ENCODE assay signal across 18 cellular contexts in the genomic region with DNA sequence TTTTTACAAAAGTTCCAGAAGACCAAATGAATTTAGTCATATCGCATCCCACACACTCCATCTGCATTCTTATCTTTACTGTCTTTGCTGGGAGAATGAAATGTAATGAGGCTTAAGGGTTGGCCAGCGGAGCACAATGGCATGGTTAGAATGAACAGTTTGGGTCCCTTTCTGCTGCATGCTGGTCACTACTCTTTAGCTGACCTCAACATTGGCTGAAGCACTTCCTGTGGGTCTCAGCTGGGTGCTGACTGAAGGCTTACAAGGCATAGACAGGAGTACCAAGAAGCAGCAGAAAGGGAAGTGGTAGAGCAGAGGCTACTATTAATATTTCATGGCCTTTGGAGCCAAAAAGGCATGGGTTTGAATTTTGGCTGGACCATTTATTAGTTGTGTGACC.
"Had no signal": no experiment of that assay in that cellular context is flagged by ENCODE, and none has a peak within 500 bp of the region (broad histone marks: within the 10 kb centered on the region; RNA-seq: fewer than 3 reads in every experiment).

No MANE protein-coding gene starts in this region.

- H3K27me3 Mint-ChIP-seq: activated CD4-positive, alpha-beta T cell treated with anti-CD3 and anti-CD28 coated beads, Interleukin-2, amount 10 ng/mL, durations not matched to agents 24 days and 14 days; activated naive CD8-positive, alpha-beta T cell treated with anti-CD3 and anti-CD28 coated beads, Interleukin-2, amount 10 ng/mL, durations not matched to agents 7 days and 5 days had no signal

- H3K9me3 Mint-ChIP-seq: activated CD4-positive, alpha-beta T cell treated with anti-CD3 and anti-CD28 coated beads, Interleukin-2, amount 10 ng/mL, durations not matched to agents 24 days and 14 days; activated T-helper 2 cell treated with anti-CD3 and anti-CD28 coated beads, Interferon-gamma antibody, Interleukin-2, Interleukin-4, amounts not matched to agents 10 μg/mL and 5 μg/mL and 100 μg/mL, durations not matched to agents 14 hours and 24 hours and 36 hours had no signal

- DNase-seq: activated CD4-positive, alpha-beta T cell treated with anti-CD3 and anti-CD28 coated beads, Interleukin-2, amount 10 ng/mL, durations not matched to agents 24 days and 14 days; activated CD4-positive, CD25-positive, alpha-beta regulatory T cell; activated CD8-positive, alpha-beta T cell treated with anti-CD3 and anti-CD28 coated beads, Interleukin-2, amount 10 ng/mL, durations not matched to agents 7 days and 5 days; activated naive CD4-positive, alpha-beta T cell treated with Interleukin-2 at 50 U/mL for 16 hours; activated naive CD8-positive, alpha-beta T cell treated with anti-CD3 and anti-CD28 coated beads, Interleukin-2, amount 10 ng/mL, durations not matched to agents 7 days and 5 days; activated T-cell treated with anti-CD3 and anti-CD28 coated beads, Interleukin-2, amount 50 U/mL, for 24 hours; heart right ventricle; immature natural killer cell; nephron progenitor cell; retina; stimulated activated CD4-positive, alpha-beta T cell treated with anti-CD3 and anti-CD28 coated beads, Interleukin-12 subunit alpha, Interleukin-12 subunit beta, amount 100 ng/mL, for 4 hours; stimulated activated CD4-positive, alpha-beta T cell treated with anti-CD3 and anti-CD28 coated beads, Interleukin-1b, Interleukin-23, amount 100 ng/mL, for 48 hours; stimulated activated CD8-positive, alpha-beta memory T cell treated with anti-CD3 and anti-CD28 coated beads, Interleukin-4, amount 100 ng/mL, for 48 hours; stimulated activated naive CD4-positive, alpha-beta T cell; thyroid gland had no signal

- H3K4me3 ChIP-seq: coronary artery, gastroesophageal sphincter, heart right ventricle, thyroid gland had no signal

- H3K27ac ChIP-seq: coronary artery, gastroesophageal sphincter, heart right ventricle, thyroid gland had no signal

- H3K4me1 ChIP-seq: gastroesophageal sphincter, heart right ventricle, thyroid gland had no signal

- H3K36me3 ChIP-seq: gastroesophageal sphincter, heart right ventricle, thyroid gland had no signal

- H3K27ac Mint-ChIP-seq: activated CD4-positive, alpha-beta T cell treated with anti-CD3 and anti-CD28 coated beads, Interleukin-2, amount 10 ng/mL, durations not matched to agents 24 days and 14 days; activated CD8-positive, alpha-beta T cell treated with anti-CD3 and anti-CD28 coated beads, Interleukin-2, amount 10 ng/mL, durations not matched to agents 7 days and 5 days; activated naive CD8-positive, alpha-beta T cell treated with anti-CD3 and anti-CD28 coated beads, Interleukin-2, amount 10 ng/mL, durations not matched to agents 7 days and 5 days; activated T-cell treated with anti-CD3 and anti-CD28 coated beads, Interleukin-2, amount 50 U/mL, for 24 hours; activated T-helper 2 cell treated with anti-CD3 and anti-CD28 coated beads, Interferon-gamma antibody, Interleukin-2, Interleukin-4, amounts not matched to agents 10 μg/mL and 5 μg/mL and 100 μg/mL, durations not matched to agents 14 hours and 24 hours and 36 hours; immature natural killer cell; nephron progenitor cell had no signal

- H3K36me3 Mint-ChIP-seq: activated naive CD8-positive, alpha-beta T cell treated with anti-CD3 and anti-CD28 coated beads, Interleukin-2, amount 10 ng/mL, durations not matched to agents 7 days and 5 days; immature natural killer cell had no signal

- H3K27me3 ChIP-seq: gastroesophageal sphincter, thyroid gland had no signal

- H3K4me3 Mint-ChIP-seq: activated CD4-positive, alpha-beta T cell treated with anti-CD3 and anti-CD28 coated beads, Interleukin-2, amount 10 ng/mL, durations not matched to agents 24 days and 14 days; activated CD8-positive, alpha-beta T cell treated with anti-CD3 and anti-CD28 coated beads, Interleukin-2, amount 10 ng/mL, durations not matched to agents 7 days and 5 days; activated naive CD8-positive, alpha-beta T cell treated with anti-CD3 and anti-CD28 coated beads, Interleukin-2, amount 10 ng/mL, durations not matched to agents 7 days and 5 days; activated T-cell treated with anti-CD3 and anti-CD28 coated beads, Interleukin-2, amount 50 U/mL, for 24 hours; immature natural killer cell; nephron progenitor cell had no signal

- H3K4me1 Mint-ChIP-seq: activated CD4-positive, alpha-beta T cell treated with anti-CD3 and anti-CD28 coated beads, Interleukin-2, amount 10 ng/mL, durations not matched to agents 24 days and 14 days; activated naive CD8-positive, alpha-beta T cell treated with anti-CD3 and anti-CD28 coated beads, Interleukin-2, amount 10 ng/mL, durations not matched to agents 7 days and 5 days; immature natural killer cell had no signal

- H3K9me3 ChIP-seq: gastroesophageal sphincter, thyroid gland had no signal
